In the genomic region with DNA sequence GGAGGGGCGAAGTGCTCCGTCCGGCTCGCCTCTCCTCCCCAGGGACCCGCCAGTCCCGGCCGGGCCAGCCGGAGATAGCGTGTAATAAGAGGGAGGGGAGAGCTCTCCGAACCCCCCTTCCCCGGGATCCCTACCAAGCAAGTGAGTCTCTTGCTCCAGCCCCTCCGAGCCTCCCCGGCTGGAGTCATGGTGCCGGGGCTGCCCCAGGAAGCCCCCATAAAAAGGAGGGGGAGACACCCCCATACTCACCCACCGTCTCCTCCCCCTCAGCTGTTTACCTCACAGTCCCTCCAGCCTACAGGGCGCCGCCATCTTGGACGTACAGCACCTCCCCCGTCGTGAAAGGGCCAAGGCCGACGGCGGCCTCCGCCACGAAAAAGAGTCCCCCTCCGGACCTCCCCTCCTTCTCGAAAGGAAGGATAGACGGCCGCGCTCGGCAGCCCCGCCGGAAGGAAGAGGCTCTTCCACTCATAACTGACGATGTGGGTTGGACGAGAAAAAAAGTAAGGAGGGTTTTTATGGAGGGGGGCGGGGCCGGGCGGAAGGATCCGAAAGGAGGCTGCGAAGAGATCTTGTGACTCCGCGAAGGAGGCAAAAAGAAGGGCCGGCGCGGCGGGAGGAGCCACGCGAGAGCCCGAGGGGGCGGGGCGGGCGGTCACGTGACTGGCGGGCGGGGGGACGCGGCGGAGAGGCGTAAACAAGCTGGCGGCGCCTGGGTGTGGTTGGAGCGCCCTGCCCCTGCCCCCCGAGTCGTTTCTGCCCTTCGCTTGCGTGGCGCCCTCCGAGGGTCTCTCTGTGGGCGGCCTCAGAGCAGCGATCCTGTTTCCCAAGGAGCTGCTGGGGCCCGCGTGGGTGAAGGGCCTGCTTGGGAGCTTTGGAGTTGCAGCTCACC, we compare ENCODE assay signal across 8 cellular contexts. TPM values are rescaled to one million over a fixed set of nuclear protein-coding genes. Genes with fewer than 3 reads are reported as not detected.
DNase-seq lines count a peak whose midpoint lies in the region; ATAC-seq and TF ChIP-seq lines count a peak whose summit lies in the region.

TSS of gene TSC1 (minus strand) at position 323 of the 892 bp plus-strand sequence. CDS start 15,744 bp downstream, outside the sequence.

- no TSS peak for BruUV-seq in PC-9 (replicated peaks; lab: Mats Ljungman, UMichigan)

- H3K9me2 ChIP-seq in PC-9 (ENCODE audit: insufficient read depth) = no peaks in the 10 kb centered on the region

- peak; percentile 94 for DNase-seq in COR-L47 (lab: John Stamatoyannopoulos, UW)
- DNase-seq in Jurkat, Clone E6-1 (ENCODE audit: low read depth, low spot score) = peak; percentile 92
- DNase-seq in PC-9 = peak; percentile 79 to 97
- peak; percentile 99 for DNase-seq in activated T-cell treated with anti-CD3 and anti-CD28 coated beads, Interleukin-2, amount 50 U/mL, for 1 hour
- DNase-seq in erythroblast (lab: John Stamatoyannopoulos, UW) = peak; percentile 98
- peak; percentile 95 to 96 for DNase-seq in stimulated activated CD8-positive, alpha-beta memory T cell treated with anti-CD3 and anti-CD28 coated beads, Interleukin-4, amount 100 ng/mL, for 4 hours (ENCODE audit: low read depth in 2 of 2, low spot score in 1 of 2)

- intact Hi-C loops in PC-9 (cut with micrococcal nuclease; ENCODE audit: unreplicated experiment) = no loop called here

- H2AFZ ChIP-seq in PC-9 = peak within 1 kb of the TSS; percentile 94

- peak; percentile 63 for ATAC-seq in GM21529 (IDR thresholded peaks at IDR 0.05; ENCODE audit: unreplicated experiment)

- no peaks in the 10 kb centered on the region for H3K36me3 ChIP-seq in PC-9 (ENCODE audit: low read depth)
- H3K36me3 ChIP-seq in mucosa of rectum (ENCODE audit: control insufficient read depth in 2 of 2, insufficient read depth in 2 of 2, low read length in 2 of 2) = no peaks in the 10 kb centered on the region

- H3K9ac ChIP-seq in mucosa of rectum (ENCODE audit: low read depth in 1 of 2, low read length in 2 of 2) = peak within 1 kb of the TSS; percentile 90 to 95

- peak within 1 kb of the TSS; percentile 88 for H3K4me3 ChIP-seq in Jurkat, Clone E6-1 (ENCODE audit: low read length)
- H3K4me3 ChIP-seq in PC-9 (peak within 1 kb of the TSS; percentile 97), mucosa of rectum (ENCODE audit: low read length in 2 of 2) (peak within 1 kb of the TSS; percentile 92 to 93)

- peaks cover 28% of the 10 kb centered on the region for H3K4me1 ChIP-seq in PC-9 (replicated peaks; ENCODE audit: insufficient read depth)
- peaks cover 17 to 18% of the 10 kb centered on the region in 2 donors for H3K4me1 ChIP-seq in mucosa of rectum (ENCODE audit: control insufficient read depth in 2 of 2, insufficient read depth in 2 of 2, low read length in 2 of 2)

- TF ChIP-seq POLR2A in erythroblast (IDR thresholded peaks at IDR 0.05; ENCODE audit: low read length) = peak; percentile 70

- H3K9me3 ChIP-seq in PC-9 (ENCODE audit: insufficient read depth, low read depth) (no peaks in the 10 kb centered on the region), mucosa of rectum (ENCODE audit: control insufficient read depth in 2 of 2, low read length in 2 of 2) (no peaks in the 10 kb centered on the region)

- POLR2A ChIA-PET in PC-9 (lab: Charles Lee; ENCODE audit: unreplicated experiment) = interaction anchor here (0.5 to 0.7 kb wide), 7 partner anchors 9 to 626 kb away, joined by 3 to 6 read pairs (median 5); no protein-coding TSS in a partner anchor

- H3K27me3 ChIP-seq in PC-9 (ENCODE audit: insufficient read depth, low read depth) (no peaks in the 10 kb centered on the region), mucosa of rectum (ENCODE audit: control insufficient read depth in 2 of 2, insufficient read depth in 2 of 2, low read length in 2 of 2) (no peaks in the 10 kb centered on the region)

- peak within 1 kb of the TSS; percentile 100 for H3K4me2 ChIP-seq in PC-9

- CTCF ChIA-PET in PC-9 (lab: Charles Lee) = interaction anchor here (0.7 kb wide), 1 partner anchor 563 kb away, joined by 3 read pairs; no protein-coding TSS in a partner anchor

- TF ChIP-seq CTCF in PC-9 (conservative IDR thresholded peaks at IDR 0.05) = no peak

- H3K27ac ChIP-seq in PC-9 (peak within 1 kb of the TSS; percentile 96), mucosa of rectum (ENCODE audit: low read depth in 2 of 2, low read length in 2 of 2) (peak within 1 kb of the TSS; percentile 94 to 96)

- peaks cover 48% of the 10 kb centered on the region for H3K79me2 ChIP-seq in PC-9 (ENCODE audit: low read depth)

- H4K20me1 ChIP-seq in PC-9 (ENCODE audit: insufficient read depth) = 0 out of 2 replicates have a peak, but pooled peaks cover 3% of the 10 kb centered on the region

- H3F3A ChIP-seq in PC-9 (ENCODE audit: insufficient read depth, low read depth) = peaks cover 7% of the 10 kb centered on the region; the same call in 1 of the 2 replicates

RNA-seq across cellular contexts. Expression of gene TSC1, which starts in this region (rescaled TPM):
- polyA plus RNA-seq in Jurkat, Clone E6-1 (2012; ENCODE audit: insufficient read depth, insufficient read length) = 18.7 TPM
- total RNA-seq in PC-9 (2021) = 51.2 and 61.0 TPM in 2 replicates

Comparison
In these comparisons a context has a peak if more than half of its experiments do, and no peak if none do; other contexts are left out.
1. Peak in every context shown above with its lines: DNase-seq, ATAC-seq, H3K4me3 ChIP-seq and H3K27ac ChIP-seq.